ENCODE assay signal across 8 cellular contexts in the genomic region with DNA sequence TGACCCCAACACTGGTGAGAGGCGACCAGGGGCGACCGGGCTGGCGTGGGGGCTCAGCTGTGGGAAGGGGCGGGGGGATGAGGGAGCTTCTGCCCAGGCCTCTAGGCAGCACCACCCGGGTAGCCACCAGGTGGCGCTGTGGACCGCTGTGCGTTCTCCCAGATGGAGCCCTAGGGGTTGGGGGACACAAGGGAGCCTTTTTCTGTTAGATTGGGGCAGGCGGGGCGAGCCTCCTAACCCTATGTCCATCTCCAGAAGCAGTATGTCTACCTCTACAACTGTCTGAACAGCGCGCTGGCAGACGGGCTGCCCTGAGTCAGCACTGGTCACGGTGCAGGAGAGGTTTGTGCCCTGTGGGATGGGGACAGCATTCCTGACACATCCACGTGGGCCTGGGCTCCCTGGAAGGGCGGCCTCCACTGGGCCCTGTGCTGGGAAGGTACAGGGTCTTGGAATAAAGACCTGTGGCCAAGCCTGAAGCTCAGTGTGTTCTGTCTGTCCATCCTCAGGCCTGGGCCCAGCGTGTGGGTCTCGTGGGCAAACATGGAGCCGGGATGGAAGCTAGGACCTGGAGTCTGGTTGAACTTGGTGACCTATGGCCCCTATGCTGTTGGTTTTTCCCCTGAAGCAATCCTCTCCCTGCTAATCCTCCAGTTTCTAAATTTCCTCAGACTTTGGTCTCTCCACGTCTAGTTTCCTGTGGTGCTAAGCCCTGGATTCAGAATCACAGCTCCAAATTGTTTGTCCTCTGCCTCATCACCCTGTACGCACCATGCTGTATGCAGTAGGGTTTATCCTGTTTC. TPM values are rescaled to one million over a fixed set of nuclear protein-coding genes. Genes with fewer than 3 reads are reported as not detected.
DNase-seq lines count a peak whose midpoint lies in the region; ATAC-seq and TF ChIP-seq lines count a peak whose summit lies in the region.

No MANE protein-coding gene starts in this region.

- H3K9me3 ChIP-seq in Caco-2 (no peaks in the 10 kb centered on the region), uterus (no peaks in the 10 kb centered on the region)

- no TSS peak for BruUV-seq in Caco-2 (replicated peaks; lab: Mats Ljungman, UMichigan)

- H3K4me1 ChIP-seq in Caco-2 (no peaks in the 10 kb centered on the region), uterus (no peaks in the 10 kb centered on the region)

- no peaks in the 10 kb centered on the region for H3K27me3 ChIP-seq in Caco-2 (replicated peaks; ENCODE audit: control insufficient read depth, insufficient read depth, low read length)
- H3K27me3 ChIP-seq in uterus, result no peaks in the 10 kb centered on the region

- H3K4me3 Mint-ChIP-seq in Caco-2 (ENCODE audit: unreplicated experiment), result no peak overlapping the region

- H3K36me3 Mint-ChIP-seq in Caco-2 (ENCODE audit: insufficient read depth, unreplicated experiment), result peaks cover 4% of the 10 kb centered on the region

- ATAC-seq in HG02759 (IDR thresholded peaks at IDR 0.05; ENCODE audit: unreplicated experiment) (peak; percentile 38), GM19452 (IDR thresholded peaks at IDR 0.05; ENCODE audit: unreplicated experiment) (no peak)

- intact Hi-C loops in Caco-2 (cut with micrococcal nuclease; ENCODE audit: unreplicated experiment), result no loop called here
- intact Hi-C loops in uterus (cut with DNase I; ENCODE audit: low total_unique reads), result loop anchor here (5.0 to 10.0 kb wide), 2 partner anchors 306 to 499 kb away; no protein-coding TSS in a partner anchor

- H3K27me3 Mint-ChIP-seq in Caco-2 (ENCODE audit: insufficient read depth, unreplicated experiment), result no peaks in the 10 kb centered on the region

- no peak overlapping the region for H3K27ac Mint-ChIP-seq in Caco-2 (ENCODE audit: unreplicated experiment)

- H3K27ac ChIP-seq in RWPE1 (no peak overlapping the region), uterus (peak overlapping the region in 1 of 2 donors; percentile 19)

- POLR2A ChIA-PET in Caco-2 (lab: Charles Lee) (no interaction called here), RWPE1 (lab: Yijun Ruan, JAX; ENCODE audit: low non-redundant PET) (no interaction called here)

- CTCF ChIA-PET in Caco-2 (lab: Charles Lee), result interaction anchor here (0.5 to 0.6 kb wide), 3 partner anchors 83 to 999 kb away, joined by 3 read pairs; no protein-coding TSS in a partner anchor
- CTCF ChIA-PET in RWPE1 (lab: Yijun Ruan, JAX), result interaction anchor here (0.6 to 3.9 kb wide), 32 partner anchors 9 to 1514 kb away, joined by 3 to 35 read pairs (median 4); no protein-coding TSS in a partner anchor

- H3K36me3 ChIP-seq in Caco-2 (ENCODE audit: control insufficient read depth, insufficient read depth, low read length) (no peaks in the 10 kb centered on the region), uterus (no peaks in the 10 kb centered on the region)

- peak; percentile 56 to 67 for DNase-seq in Caco-2
- peak; percentile 73 for DNase-seq in RWPE1 (ENCODE audit: low spot score)
- peak; percentile 66 for DNase-seq in activated gamma-delta T cell treated with Interleukin-2 at 50 U/mL for 16 hours
- DNase-seq in germinal center (ENCODE audit: low spot score), result peak; percentile 73
- DNase-seq in pons (ENCODE audit: low spot score), result peak; percentile 26
- DNase-seq in uterus, result peak; percentile 72 to 74

- H3K4me1 Mint-ChIP-seq in Caco-2 (ENCODE audit: low read depth, unreplicated experiment), result peaks cover 6% of the 10 kb centered on the region

- H3K4me3 ChIP-seq in Caco-2 (ENCODE audit: low read depth, low read length), result no peak overlapping the region
- H3K4me3 ChIP-seq in uterus, result no peak overlapping the region

- TF ChIP-seq CTCF in Caco-2 (IDR thresholded peaks at IDR 0.05; ENCODE audit: insufficient read depth in 1 of 2, low read depth in 1 of 2, low read length in 1 of 2, severe bottlenecking in 1 of 2, unreplicated experiment in 1 of 2) (peak; percentile 55 to 66), RWPE1 (conservative IDR thresholded peaks at IDR 0.05; ENCODE audit: low read depth) (peak; percentile 98), uterus (IDR thresholded peaks at IDR 0.05) (peak; percentile 66 to 95 (median 84))

- no peak for TF ChIP-seq POLR2A in uterus (IDR thresholded peaks at IDR 0.05)

- H3K9me3 Mint-ChIP-seq in Caco-2 (ENCODE audit: unreplicated experiment), result no peaks in the 10 kb centered on the region

RNA-seq across cellular contexts. Expression of a gene that starts 23.1 kb away (rescaled TPM):
- total RNA-seq in Caco-2 (2022) (43.6 and 46.0 TPM in 2 replicates), uterus (100 to 1,000 TPM in 1 of 4 donors, 10 to 100 TPM in 3; 42.9 to 153 (median 70.8) TPM)
